In genomic region chr1:200029035-200029623, GRCh38 we compare ENCODE assay signal across 8 cellular contexts. TPM values are rescaled to one million over a fixed set of nuclear protein-coding genes. Genes with fewer than 3 reads are reported as not detected.
DNase-seq lines count a peak whose midpoint lies in the region; ATAC-seq lines count a peak whose summit lies in the region.

No MANE protein-coding gene starts in this region.

- H3K9me3 ChIP-seq in iPS DF 6.9 (ENCODE audit: control insufficient read depth, insufficient read depth, low read length) = no peaks in the 10 kb centered on the region

- no peaks in the 10 kb centered on the region for H3K36me3 Mint-ChIP-seq in activated naive CD8-positive, alpha-beta T cell treated with anti-CD3 and anti-CD28 coated beads, Interleukin-2, amount 10 ng/mL, durations not matched to agents 7 days and 5 days

- no peak overlapping the region for H3K27ac Mint-ChIP-seq in activated naive CD8-positive, alpha-beta T cell treated with anti-CD3 and anti-CD28 coated beads, Interleukin-2, amount 10 ng/mL, durations not matched to agents 7 days and 5 days

- POLR2A ChIA-PET in activated naive CD8-positive, alpha-beta T cell treated with anti-CD3 and anti-CD28 coated beads, Interleukin-2, amount 10 ng/mL, durations not matched to agents 7 days and 5 days (lab: Charles Lee) = no interaction called here

- no peak overlapping the region for H3K27ac ChIP-seq in iPS DF 6.9 (ENCODE audit: low read length)
- peak overlapping the region in 1 of 21 experiments; percentile 54 for H3K27ac ChIP-seq in skin epidermis

- H3K36me3 ChIP-seq in iPS DF 6.9 (ENCODE audit: control insufficient read depth, insufficient read depth, low read length) = no peaks in the 10 kb centered on the region

- H3K4me3 ChIP-seq in iPS DF 6.9 (ENCODE audit: low read length) (peak overlapping the region; percentile 86; the same call in 1 of the 2 replicates), skin epidermis (peak overlapping the region in 6 of 7 experiments; percentile 16 to 47 (median 28))

- no CpG with 5 or more reads among the region's 55 CpGs for WGBS in iPS DF 6.9 (ENCODE audit: insufficient coverage, insufficient read length)

- peaks cover 9% of the 10 kb centered on the region; the same call in 1 of the 2 replicates for H3K27me3 ChIP-seq in iPS DF 6.9 (ENCODE audit: control insufficient read depth, insufficient read depth, low read length)

- peaks cover 4% of the 10 kb centered on the region for H3K4me1 Mint-ChIP-seq in activated naive CD8-positive, alpha-beta T cell treated with anti-CD3 and anti-CD28 coated beads, Interleukin-2, amount 10 ng/mL, durations not matched to agents 7 days and 5 days

- peaks cover 56% of the 10 kb centered on the region for H3K27me3 Mint-ChIP-seq in activated naive CD8-positive, alpha-beta T cell treated with anti-CD3 and anti-CD28 coated beads, Interleukin-2, amount 10 ng/mL, durations not matched to agents 7 days and 5 days

- peak; percentile 32 for DNase-seq in NCI-H2196 (lab: John Stamatoyannopoulos, UW; ENCODE audit: unreplicated experiment)
- no peak for DNase-seq in NCI-H2196 treated with DMSO at 0.1 percent for 48 hours (lab: John Stamatoyannopoulos, UW; ENCODE audit: unreplicated experiment)
- peak; percentile 18 for DNase-seq in NCI-H2107 treated with DMSO at 0.1 percent for 48 hours (lab: John Stamatoyannopoulos, UW; ENCODE audit: unreplicated experiment)
- DNase-seq in activated naive CD8-positive, alpha-beta T cell treated with anti-CD3 and anti-CD28 coated beads, Interleukin-2, amount 10 ng/mL, durations not matched to agents 7 days and 5 days = peak; percentile 58
- no peak for DNase-seq in iPS DF 6.9 (ENCODE audit: low read depth, low spot score)

- ATAC-seq in activated naive CD8-positive, alpha-beta T cell treated with anti-CD3 and anti-CD28 coated beads, Interleukin-2, amount 10 ng/mL, durations not matched to agents 7 days and 5 days (ENCODE audit: low read depth) = peak; percentile 70
- ATAC-seq in GM19035 (IDR thresholded peaks at IDR 0.05; ENCODE audit: unreplicated experiment) (no peak), HG02973 (IDR thresholded peaks at IDR 0.05; ENCODE audit: unreplicated experiment) (no peak)

- H3K9me3 Mint-ChIP-seq in activated naive CD8-positive, alpha-beta T cell treated with anti-CD3 and anti-CD28 coated beads, Interleukin-2, amount 10 ng/mL, durations not matched to agents 7 days and 5 days = no peaks in the 10 kb centered on the region

- H3K4me1 ChIP-seq in iPS DF 6.9 (ENCODE audit: control insufficient read depth, insufficient read depth, low read length) = peaks cover 6% of the 10 kb centered on the region

- peak overlapping the region; percentile 78 for H3K4me3 Mint-ChIP-seq in activated naive CD8-positive, alpha-beta T cell treated with anti-CD3 and anti-CD28 coated beads, Interleukin-2, amount 10 ng/mL, durations not matched to agents 7 days and 5 days

RNA-seq across cellular contexts. Expression of gene NR5A2, which starts 1.6 kb away (rescaled TPM):
- not detected for total RNA-seq in activated naive CD8-positive, alpha-beta T cell treated with anti-CD3 and anti-CD28 coated beads, Interleukin-2, amount 10 ng/mL, durations not matched to agents 7 days and 5 days

Comparison
In these comparisons a context has a peak if more than half of its experiments do, and no peak if none do; other contexts are left out.
1. DNase-seq: peak in NCI-H2196 (single experiment), NCI-H2107 treated with DMSO at 0.1 percent for 48 hours (single experiment) and activated naive CD8-positive, alpha-beta T cell treated with anti-CD3 and anti-CD28 coated beads, Interleukin-2, amount 10 ng/mL, durations not matched to agents 7 days and 5 days (single experiment); none in NCI-H2196 treated with DMSO at 0.1 percent for 48 hours (single experiment) and iPS DF 6.9 (single experiment).